Comparison of ENCODE assay signal across 9 cellular contexts in genomic region chr1:178192686-178193085, GRCh38.
DNase-seq lines count a peak whose midpoint lies in the region; ATAC-seq and TF ChIP-seq lines count a peak whose summit lies in the region.
"Had no signal": no experiment of that assay in that cellular context is flagged by ENCODE, and none has a peak within 500 bp of the region (broad histone marks: within the 10 kb centered on the region; RNA-seq: fewer than 3 reads in every experiment).

No MANE protein-coding gene starts in this region.

- no peak for ATAC-seq in HG02970 (IDR thresholded peaks at IDR 0.05; ENCODE audit: low FRiP score, unreplicated experiment)
- ATAC-seq in GM21737 (IDR thresholded peaks at IDR 0.05; ENCODE audit: unreplicated experiment), result no peak

- DNase-seq in H9 (no peak), SIG-M5 treated with dmso at 0.1 percent for 504 hours (lab: John Stamatoyannopoulos, UW; ENCODE audit: unreplicated experiment) (peak; percentile 91), fibroblast of mammary gland (ENCODE audit: low read depth) (peak; percentile 84), pulmonary artery endothelial cell (ENCODE audit: low read depth, low spot score) (peak; percentile 94), immature natural killer cell (no peak)
- no peak for DNase-seq in activated effector memory CD4-positive, alpha-beta T cell treated with anti-CD3 and anti-CD28 coated beads, Interleukin-2, amount 50 U/mL, for 16 hours
- DNase-seq: ovary had no signal

- H3K9ac ChIP-seq in H9 (ENCODE audit: extremely low read depth, insufficient read length, low read length), result no peak overlapping the region

- no peak overlapping the region for H4K5ac ChIP-seq in H9 (ENCODE audit: insufficient read length, low read depth, low read length)

- no peaks in the 10 kb centered on the region for H3K79me1 ChIP-seq in H9 (ENCODE audit: insufficient read depth, low read depth, low read length, poor library complexity, severe bottlenecking)

- H3K9me3 ChIP-seq in H9 (ENCODE audit: control insufficient read depth, low read depth, low read length), result no peaks in the 10 kb centered on the region
- H3K9me3 ChIP-seq: ovary had no signal

- no peaks in the 10 kb centered on the region; the same call in 1 of the 2 replicates for H3K79me2 ChIP-seq in H9 (ENCODE audit: insufficient read depth, low read length)

- H2AFZ ChIP-seq in H9 (ENCODE audit: low read length), result no peak overlapping the region

- H3K4me3 ChIP-seq in fibroblast of mammary gland (ENCODE audit: control insufficient read depth, low read depth, low read length), result no peak overlapping the region
- H3K4me3 ChIP-seq: ovary had no signal

- H3K4me3 Mint-ChIP-seq in H9 (no peak overlapping the region), immature natural killer cell (no peak overlapping the region)

- no peak overlapping the region for H3K14ac ChIP-seq in H9 (ENCODE audit: insufficient read depth, low read length)

- H3K23me2 ChIP-seq in H9 (ENCODE audit: insufficient read length, low read depth, low read length, poor library complexity, severe bottlenecking), result no peaks in the 10 kb centered on the region

- no CpG with 5 or more reads among the region's 3 CpGs for WGBS in H9 (ENCODE audit: extremely low coverage, insufficient read length, low lambda C conversion rate)

- H3K56ac ChIP-seq in H9 (ENCODE audit: insufficient read length, low read depth, low read length), result no peak overlapping the region

- H3K36me3 Mint-ChIP-seq in H9 (ENCODE audit: insufficient read depth in 1 of 3, low read depth in 3 of 3) (peaks cover under 1 to 1% (median under 1%) of the 10 kb centered on the region in 3 experiments; a peak in 4 of 7 replicates), immature natural killer cell (no peaks in the 10 kb centered on the region)

- no peaks in the 10 kb centered on the region for H3K27me3 ChIP-seq in H9 (ENCODE audit: insufficient read depth, low read length)
- H3K27me3 ChIP-seq: ovary had no signal

- no peak overlapping the region for H3K27ac ChIP-seq in H9 (ENCODE audit: insufficient read length, low read depth, low read length)
- H3K27ac ChIP-seq: ovary had no signal

- H2BK20ac ChIP-seq in H9 (ENCODE audit: low read depth, low read length, poor library complexity, severe bottlenecking), result no peak overlapping the region

- H2BK120ac ChIP-seq in H9 (ENCODE audit: low read depth, low read length, poor library complexity, severe bottlenecking), result no peak overlapping the region

- no peaks in the 10 kb centered on the region for H4K20me1 ChIP-seq in H9 (ENCODE audit: control insufficient read depth, insufficient read depth, insufficient read length)

- H3K27ac Mint-ChIP-seq in H9 (peak overlapping the region; percentile 10 to 65 (median 43); a peak in 3 of 7 replicates), immature natural killer cell (no peak overlapping the region)

- H3K4ac ChIP-seq in H9 (ENCODE audit: low read depth, low read length), result no peak overlapping the region

- no peak overlapping the region for H2AK5ac ChIP-seq in H9 (ENCODE audit: insufficient read length, low read length)

- no peak overlapping the region for H4K91ac ChIP-seq in H9 (ENCODE audit: insufficient read length, low read depth, low read length)

- TF ChIP-seq CTCF in H9 (conservative IDR thresholded peaks at IDR 0.05) (no peak), fibroblast of mammary gland (conservative IDR thresholded peaks at IDR 0.05; ENCODE audit: control insufficient read depth, insufficient read depth, low read depth, low read length) (no peak)

- H2BK12ac ChIP-seq in H9 (ENCODE audit: insufficient read length, low read depth, low read length), result no peak overlapping the region

- H3K27me3 Mint-ChIP-seq in H9 (ENCODE audit: low read depth) (no peaks in the 10 kb centered on the region), immature natural killer cell (ENCODE audit: low read depth in 3 of 3) (no peaks in the 10 kb centered on the region)

- H3T11ph ChIP-seq in H9 (ENCODE audit: low read length), result no peak overlapping the region

- no peak overlapping the region for H2BK5ac ChIP-seq in H9 (ENCODE audit: insufficient read length, low read length)

- H3K4me1 ChIP-seq in H9 (ENCODE audit: insufficient read depth, low read length), result no peaks in the 10 kb centered on the region; the same call in 1 of the 2 replicates

- H2BK15ac ChIP-seq in H9 (ENCODE audit: low read depth, low read length), result no peak overlapping the region

- H3K18ac ChIP-seq in H9 (ENCODE audit: insufficient read length, low read depth, low read length), result no peak overlapping the region

- H3K4me1 Mint-ChIP-seq in H9 (peaks cover 7 to 9% of the 10 kb centered on the region in 2 experiments; a peak in 3 of 4 replicates), immature natural killer cell (no peaks in the 10 kb centered on the region)

- H3K23ac ChIP-seq in H9 (ENCODE audit: insufficient read length, low read depth, low read length), result no peak overlapping the region

- peaks cover 1 to 4% of the 10 kb centered on the region in 2 experiments; a peak in 4 of 5 replicates for H3K9me3 Mint-ChIP-seq in H9
- H3K9me3 Mint-ChIP-seq in immature natural killer cell, result peaks cover 0 to 14% (median 2%) of the 10 kb centered on the region in 6 donors

- no peak overlapping the region for H3K4me2 ChIP-seq in H9 (ENCODE audit: insufficient read depth, insufficient read length, low read length)

- no peak overlapping the region for H4K8ac ChIP-seq in H9 (replicated peaks; ENCODE audit: insufficient read length, low read depth, low read length)

Comparison
In these comparisons a context has a peak if more than half of its experiments do, and no peak if none do; other contexts are left out.
1. DNase-seq: peak in SIG-M5 treated with dmso at 0.1 percent for 504 hours (single experiment), fibroblast of mammary gland (single experiment) and pulmonary artery endothelial cell (single experiment); none in H9 (single experiment), immature natural killer cell (0 of 3) and activated effector memory CD4-positive, alpha-beta T cell treated with anti-CD3 and anti-CD28 coated beads, Interleukin-2, amount 50 U/mL, for 16 hours (single experiment).
2. H3K27ac Mint-ChIP-seq: peak in H9 (3 of 3); none in immature natural killer cell (0 of 6).